Comparison of ENCODE assay signal across 18 cellular contexts in the genomic region with DNA sequence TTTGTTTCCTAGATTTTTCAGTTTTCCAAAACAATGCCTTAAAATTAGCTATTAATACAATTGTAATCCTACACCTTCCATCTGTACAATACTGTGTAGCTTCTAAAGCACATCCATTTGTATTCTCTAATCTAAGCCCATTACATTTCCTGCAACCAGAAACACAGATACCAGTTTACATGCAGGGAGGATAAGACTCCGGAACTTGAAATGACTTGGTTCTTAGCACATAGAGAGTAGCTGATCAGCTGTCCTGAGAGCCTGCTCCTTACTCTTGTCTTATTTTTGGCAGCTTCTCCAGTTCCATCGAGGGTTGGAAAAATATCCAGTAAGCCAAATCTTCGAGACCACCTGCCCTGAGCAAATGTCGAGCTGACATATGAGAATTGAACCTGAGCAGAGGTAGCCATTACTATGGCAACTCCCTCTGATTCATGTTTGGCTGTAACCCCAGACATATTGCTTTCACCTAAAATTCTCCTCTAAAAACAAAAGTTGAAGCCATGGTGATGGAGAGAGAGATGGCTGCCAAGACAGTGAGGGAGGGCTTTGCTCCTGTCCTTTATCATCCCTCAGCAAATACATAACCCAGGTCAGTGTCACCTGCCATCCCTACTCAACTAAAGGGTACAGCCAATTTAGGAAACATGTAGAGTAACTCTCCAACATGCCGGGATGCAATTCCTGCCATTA.
DNase-seq lines count a peak whose midpoint lies in the region; TF ChIP-seq lines count a peak whose summit lies in the region.
"Had no signal": no experiment of that assay in that cellular context is flagged by ENCODE, and none has a peak within 500 bp of the region (broad histone marks: within the 10 kb centered on the region; RNA-seq: fewer than 3 reads in every experiment).

No MANE protein-coding gene starts in this region.

- POLR2A ChIA-PET in activated CD4-positive, alpha-beta memory T cell treated with anti-CD3 and anti-CD28 coated beads, Interleukin-2, amount 10 ng/mL, durations not matched to agents 7 days and 5 days (lab: Charles Lee) = no interaction called here

- H3K27me3 Mint-ChIP-seq in activated CD4-positive, alpha-beta memory T cell treated with anti-CD3 and anti-CD28 coated beads, Interleukin-2, amount 10 ng/mL, durations not matched to agents 7 days and 5 days = no peaks in the 10 kb centered on the region
- H3K27me3 Mint-ChIP-seq: stimulated activated naive CD8-positive, alpha-beta T cell treated with anti-CD3 and anti-CD28 coated beads, Interleukin-15, amount 100 ng/mL, for 72 hours had no signal

- peaks cover 3% of the 10 kb centered on the region for H3K9me3 Mint-ChIP-seq in activated CD4-positive, alpha-beta memory T cell treated with anti-CD3 and anti-CD28 coated beads, Interleukin-2, amount 10 ng/mL, durations not matched to agents 7 days and 5 days
- H3K9me3 Mint-ChIP-seq: stimulated activated naive CD8-positive, alpha-beta T cell treated with anti-CD3 and anti-CD28 coated beads, Interleukin-15, amount 100 ng/mL, for 72 hours; T-cell had no signal

- no peak overlapping the region for H3K4me3 Mint-ChIP-seq in activated CD4-positive, alpha-beta memory T cell treated with anti-CD3 and anti-CD28 coated beads, Interleukin-2, amount 10 ng/mL, durations not matched to agents 7 days and 5 days
- H3K4me3 Mint-ChIP-seq: stimulated activated naive CD8-positive, alpha-beta T cell treated with anti-CD3 and anti-CD28 coated beads, Interleukin-15, amount 100 ng/mL, for 72 hours; T-cell had no signal

- H3K36me3 Mint-ChIP-seq in activated CD4-positive, alpha-beta memory T cell treated with anti-CD3 and anti-CD28 coated beads, Interleukin-2, amount 10 ng/mL, durations not matched to agents 7 days and 5 days (ENCODE audit: low read depth) = no peaks in the 10 kb centered on the region
- H3K36me3 Mint-ChIP-seq: T-cell had no signal

- CTCF ChIA-PET in activated CD4-positive, alpha-beta memory T cell treated with anti-CD3 and anti-CD28 coated beads, Interleukin-2, amount 10 ng/mL, durations not matched to agents 7 days and 5 days (lab: Charles Lee) = no interaction called here

- DNase-seq in ELR (ENCODE audit: low read depth) (peak; percentile 6), NCI-H2029 treated with DMSO at 0.1 percent for 48 hours (lab: John Stamatoyannopoulos, UW) (peak; percentile 66), choroid plexus epithelial cell (ENCODE audit: low read depth) (peak; percentile 28), renal cortical epithelial cell (ENCODE audit: low read depth) (peak; percentile 31), activated T-cell treated with anti-CD3 and anti-CD28 coated beads for 4 hours (no peak)
- DNase-seq in activated CD4-positive, alpha-beta memory T cell treated with anti-CD3 and anti-CD28 coated beads, Interleukin-2, amount 10 ng/mL, durations not matched to agents 7 days and 5 days = no peak
- no peak for DNase-seq in activated CD4-positive, alpha-beta T cell treated with anti-CD3 and anti-CD28 coated beads, Interleukin-2, amount 50 U/mL, for 4 hours
- DNase-seq: activated naive CD4-positive, alpha-beta T cell treated with anti-CD3 and anti-CD28 coated beads, Interleukin-2, amount 50 U/mL, for 16 hours; activated T-cell treated with anti-CD3 and anti-CD28 coated beads, Interleukin-2, amount 50 U/mL, for 1 hour; Caco-2; left ventricle myocardium inferior; NCI-H2227 treated with DMSO at 0.1 percent for 48 hours; nucleus accumbens; right cardiac atrium; stimulated activated naive CD8-positive, alpha-beta T cell treated with anti-CD3 and anti-CD28 coated beads, Interleukin-15, amount 100 ng/mL, for 72 hours; T-cell; upper lobe of right lung had no signal

- no peaks in the 10 kb centered on the region for H3K4me1 Mint-ChIP-seq in activated CD4-positive, alpha-beta memory T cell treated with anti-CD3 and anti-CD28 coated beads, Interleukin-2, amount 10 ng/mL, durations not matched to agents 7 days and 5 days
- H3K4me1 Mint-ChIP-seq: stimulated activated naive CD8-positive, alpha-beta T cell treated with anti-CD3 and anti-CD28 coated beads, Interleukin-15, amount 100 ng/mL, for 72 hours; T-cell had no signal

- no peak for TF ChIP-seq CTCF in choroid plexus epithelial cell (conservative IDR thresholded peaks at IDR 0.05; ENCODE audit: low read depth, low read length)

- no peak overlapping the region for H3K4me3 ChIP-seq in choroid plexus epithelial cell (ENCODE audit: low read depth, low read length)
- H3K4me3 ChIP-seq: GM12878, left ventricle myocardium inferior, upper lobe of right lung had no signal

- H3K27ac Mint-ChIP-seq in activated CD4-positive, alpha-beta memory T cell treated with anti-CD3 and anti-CD28 coated beads, Interleukin-2, amount 10 ng/mL, durations not matched to agents 7 days and 5 days = no peak overlapping the region
- H3K27ac Mint-ChIP-seq: stimulated activated naive CD8-positive, alpha-beta T cell treated with anti-CD3 and anti-CD28 coated beads, Interleukin-15, amount 100 ng/mL, for 72 hours; T-cell had no signal

Comparison
In these comparisons a context has a peak if more than half of its experiments do, and no peak if none do; other contexts are left out.
1. DNase-seq: peak in ELR (single experiment), NCI-H2029 treated with DMSO at 0.1 percent for 48 hours (single experiment), choroid plexus epithelial cell (single experiment) and renal cortical epithelial cell (single experiment); none in activated CD4-positive, alpha-beta memory T cell treated with anti-CD3 and anti-CD28 coated beads, Interleukin-2, amount 10 ng/mL, durations not matched to agents 7 days and 5 days (single experiment), activated CD4-positive, alpha-beta T cell treated with anti-CD3 and anti-CD28 coated beads, Interleukin-2, amount 50 U/mL, for 4 hours (0 of 2) and activated T-cell treated with anti-CD3 and anti-CD28 coated beads for 4 hours (single experiment).